1 cellular context compared by ENCODE assay signal in the genomic region with DNA sequence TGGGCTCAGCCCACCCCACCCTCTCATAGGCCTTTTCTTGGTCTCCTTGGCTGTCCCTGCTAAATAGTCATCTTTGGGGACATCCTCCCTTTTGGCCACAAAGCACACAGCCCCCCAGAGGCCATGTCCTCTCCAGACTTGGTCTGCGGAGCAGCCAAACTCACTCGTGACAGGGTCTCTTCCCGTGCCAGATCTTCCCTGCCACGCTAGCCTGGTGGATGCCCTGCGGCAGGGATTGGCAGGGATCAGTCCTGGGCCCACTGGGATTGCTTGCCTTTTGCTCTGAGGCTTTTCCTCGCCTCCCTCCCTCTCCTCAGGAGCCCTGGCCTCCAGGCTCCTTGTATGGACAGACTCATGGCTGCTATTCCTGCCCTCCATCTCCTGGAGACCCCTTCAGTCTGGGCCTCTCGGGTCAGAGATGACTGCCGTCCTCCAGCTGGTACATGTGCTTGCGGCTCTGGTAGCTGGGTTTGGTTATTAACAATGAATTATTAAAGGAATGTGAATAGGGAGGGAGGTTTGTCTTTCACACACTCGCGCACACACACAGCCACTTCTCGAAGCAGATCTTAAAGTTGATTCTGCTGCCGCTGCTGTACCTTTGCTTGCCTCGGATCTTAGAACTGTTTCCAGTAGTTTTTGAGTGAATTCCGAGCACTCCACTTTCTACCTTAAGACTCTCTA.
TF ChIP-seq lines count a peak whose summit lies in the region.

No MANE protein-coding gene starts in this region.

TF ChIP-seq in HepG2, 621 proteins besides CTCF, POLR2A, EP300 and RAD21 (continued from another document):
- TF ChIP-seq SAFB2 (CRISPR knock-in tag; IDR thresholded peaks at IDR 0.05; ENCODE audit: borderline replicate concordance, low read depth) (no peak), ZNF883 (CRISPR knock-in tag; IDR thresholded peaks at IDR 0.05; ENCODE audit: not compliant biosample characterization) (no peak)
- TF ChIP-seq, protein P1, sequence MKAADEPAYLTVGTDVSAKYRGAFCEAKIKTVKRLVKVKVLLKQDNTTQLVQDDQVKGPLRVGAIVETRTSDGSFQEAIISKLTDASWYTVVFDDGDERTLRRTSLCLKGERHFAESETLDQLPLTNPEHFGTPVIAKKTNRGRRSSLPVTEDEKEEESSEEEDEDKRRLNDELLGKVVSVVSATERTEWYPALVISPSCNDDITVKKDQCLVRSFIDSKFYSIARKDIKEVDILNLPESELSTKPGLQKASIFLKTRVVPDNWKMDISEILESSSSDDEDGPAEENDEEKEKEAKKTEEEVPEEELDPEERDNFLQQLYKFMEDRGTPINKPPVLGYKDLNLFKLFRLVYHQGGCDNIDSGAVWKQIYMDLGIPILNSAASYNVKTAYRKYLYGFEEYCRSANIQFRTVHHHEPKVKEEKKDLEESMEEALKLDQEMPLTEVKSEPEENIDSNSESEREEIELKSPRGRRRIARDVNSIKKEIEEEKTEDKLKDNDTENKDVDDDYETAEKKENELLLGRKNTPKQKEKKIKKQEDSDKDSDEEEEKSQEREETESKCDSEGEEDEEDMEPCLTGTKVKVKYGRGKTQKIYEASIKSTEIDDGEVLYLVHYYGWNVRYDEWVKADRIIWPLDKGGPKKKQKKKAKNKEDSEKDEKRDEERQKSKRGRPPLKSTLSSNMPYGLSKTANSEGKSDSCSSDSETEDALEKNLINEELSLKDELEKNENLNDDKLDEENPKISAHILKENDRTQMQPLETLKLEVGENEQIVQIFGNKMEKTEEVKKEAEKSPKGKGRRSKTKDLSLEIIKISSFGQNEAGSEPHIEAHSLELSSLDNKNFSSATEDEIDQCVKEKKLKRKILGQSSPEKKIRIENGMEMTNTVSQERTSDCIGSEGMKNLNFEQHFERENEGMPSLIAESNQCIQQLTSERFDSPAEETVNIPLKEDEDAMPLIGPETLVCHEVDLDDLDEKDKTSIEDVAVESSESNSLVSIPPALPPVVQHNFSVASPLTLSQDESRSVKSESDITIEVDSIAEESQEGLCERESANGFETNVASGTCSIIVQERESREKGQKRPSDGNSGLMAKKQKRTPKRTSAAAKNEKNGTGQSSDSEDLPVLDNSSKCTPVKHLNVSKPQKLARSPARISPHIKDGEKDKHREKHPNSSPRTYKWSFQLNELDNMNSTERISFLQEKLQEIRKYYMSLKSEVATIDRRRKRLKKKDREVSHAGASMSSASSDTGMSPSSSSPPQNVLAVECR (CRISPR knock-in tag; IDR thresholded peaks at IDR 0.05; ENCODE audit: borderline replicate concordance): no peak
- TF ChIP-seq, protein P2, sequence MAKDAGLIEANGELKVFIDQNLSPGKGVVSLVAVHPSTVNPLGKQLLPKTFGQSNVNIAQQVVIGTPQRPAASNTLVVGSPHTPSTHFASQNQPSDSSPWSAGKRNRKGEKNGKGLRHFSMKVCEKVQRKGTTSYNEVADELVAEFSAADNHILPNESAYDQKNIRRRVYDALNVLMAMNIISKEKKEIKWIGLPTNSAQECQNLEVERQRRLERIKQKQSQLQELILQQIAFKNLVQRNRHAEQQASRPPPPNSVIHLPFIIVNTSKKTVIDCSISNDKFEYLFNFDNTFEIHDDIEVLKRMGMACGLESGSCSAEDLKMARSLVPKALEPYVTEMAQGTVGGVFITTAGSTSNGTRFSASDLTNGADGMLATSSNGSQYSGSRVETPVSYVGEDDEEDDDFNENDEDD (CRISPR knock-in tag; IDR thresholded peaks at IDR 0.05; ENCODE audit: borderline replicate concordance): no peak
- TF ChIP-seq, protein P3, sequence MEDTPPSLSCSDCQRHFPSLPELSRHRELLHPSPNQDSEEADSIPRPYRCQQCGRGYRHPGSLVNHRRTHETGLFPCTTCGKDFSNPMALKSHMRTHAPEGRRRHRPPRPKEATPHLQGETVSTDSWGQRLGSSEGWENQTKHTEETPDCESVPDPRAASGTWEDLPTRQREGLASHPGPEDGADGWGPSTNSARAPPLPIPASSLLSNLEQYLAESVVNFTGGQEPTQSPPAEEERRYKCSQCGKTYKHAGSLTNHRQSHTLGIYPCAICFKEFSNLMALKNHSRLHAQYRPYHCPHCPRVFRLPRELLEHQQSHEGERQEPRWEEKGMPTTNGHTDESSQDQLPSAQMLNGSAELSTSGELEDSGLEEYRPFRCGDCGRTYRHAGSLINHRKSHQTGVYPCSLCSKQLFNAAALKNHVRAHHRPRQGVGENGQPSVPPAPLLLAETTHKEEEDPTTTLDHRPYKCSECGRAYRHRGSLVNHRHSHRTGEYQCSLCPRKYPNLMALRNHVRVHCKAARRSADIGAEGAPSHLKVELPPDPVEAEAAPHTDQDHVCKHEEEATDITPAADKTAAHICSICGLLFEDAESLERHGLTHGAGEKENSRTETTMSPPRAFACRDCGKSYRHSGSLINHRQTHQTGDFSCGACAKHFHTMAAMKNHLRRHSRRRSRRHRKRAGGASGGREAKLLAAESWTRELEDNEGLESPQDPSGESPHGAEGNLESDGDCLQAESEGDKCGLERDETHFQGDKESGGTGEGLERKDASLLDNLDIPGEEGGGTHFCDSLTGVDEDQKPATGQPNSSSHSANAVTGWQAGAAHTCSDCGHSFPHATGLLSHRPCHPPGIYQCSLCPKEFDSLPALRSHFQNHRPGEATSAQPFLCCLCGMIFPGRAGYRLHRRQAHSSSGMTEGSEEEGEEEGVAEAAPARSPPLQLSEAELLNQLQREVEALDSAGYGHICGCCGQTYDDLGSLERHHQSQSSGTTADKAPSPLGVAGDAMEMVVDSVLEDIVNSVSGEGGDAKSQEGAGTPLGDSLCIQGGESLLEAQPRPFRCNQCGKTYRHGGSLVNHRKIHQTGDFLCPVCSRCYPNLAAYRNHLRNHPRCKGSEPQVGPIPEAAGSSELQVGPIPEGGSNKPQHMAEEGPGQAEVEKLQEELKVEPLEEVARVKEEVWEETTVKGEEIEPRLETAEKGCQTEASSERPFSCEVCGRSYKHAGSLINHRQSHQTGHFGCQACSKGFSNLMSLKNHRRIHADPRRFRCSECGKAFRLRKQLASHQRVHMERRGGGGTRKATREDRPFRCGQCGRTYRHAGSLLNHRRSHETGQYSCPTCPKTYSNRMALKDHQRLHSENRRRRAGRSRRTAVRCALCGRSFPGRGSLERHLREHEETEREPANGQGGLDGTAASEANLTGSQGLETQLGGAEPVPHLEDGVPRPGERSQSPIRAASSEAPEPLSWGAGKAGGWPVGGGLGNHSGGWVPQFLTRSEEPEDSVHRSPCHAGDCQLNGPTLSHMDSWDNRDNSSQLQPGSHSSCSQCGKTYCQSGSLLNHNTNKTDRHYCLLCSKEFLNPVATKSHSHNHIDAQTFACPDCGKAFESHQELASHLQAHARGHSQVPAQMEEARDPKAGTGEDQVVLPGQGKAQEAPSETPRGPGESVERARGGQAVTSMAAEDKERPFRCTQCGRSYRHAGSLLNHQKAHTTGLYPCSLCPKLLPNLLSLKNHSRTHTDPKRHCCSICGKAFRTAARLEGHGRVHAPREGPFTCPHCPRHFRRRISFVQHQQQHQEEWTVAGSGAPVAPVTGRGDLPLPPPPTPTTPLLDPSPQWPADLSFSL (CRISPR knock-in tag; IDR thresholded peaks at IDR 0.05): no peak
TF ChIP-seq in HepG2: peak in this region for 0.
